In genomic region chr12:114933428-114934160, GRCh38 we compare ENCODE assay signal across 1 cellular context.
TF ChIP-seq lines count a peak whose summit lies in the region.

No MANE protein-coding gene starts in this region.

TF ChIP-seq in HCT116, 20 proteins besides CTCF, POLR2A, EP300 and RAD21 (continued from another document):
- no peak for TF ChIP-seq TCF7L2 (IDR thresholded peaks at IDR 0.05; ENCODE audit: borderline replicate concordance, extremely low read depth, insufficient read depth, insufficient read length)
- TF ChIP-seq ZFX (IDR thresholded peaks at IDR 0.05), result no peak
- no peak for TF ChIP-seq ATF3 (IDR thresholded peaks at IDR 0.05)
- TF ChIP-seq CBX3 (IDR thresholded peaks at IDR 0.05; ENCODE audit: low read depth), result peak; percentile 68; the same call in 1 of the 2 replicates
- TF ChIP-seq FOSL1 (IDR thresholded peaks at IDR 0.05; ENCODE audit: low read depth), result peak; percentile 98
- no peak for TF ChIP-seq EGR1 (IDR thresholded peaks at IDR 0.05; ENCODE audit: low read depth)
- TF ChIP-seq EZH2phosphoT487 (IDR thresholded peaks at IDR 0.05; ENCODE audit: borderline replicate concordance), result no peak
- TF ChIP-seq REST (IDR thresholded peaks at IDR 0.05; ENCODE audit: low read depth), result no peak
- TF ChIP-seq CEBPB (IDR thresholded peaks at IDR 0.05; ENCODE audit: low read depth), result peak; percentile 75; the same call in 1 of the 2 replicates
- no peak for TF ChIP-seq ZBTB33 (IDR thresholded peaks at IDR 0.05; ENCODE audit: extremely low read depth, insufficient replicate concordance, low read length)
